Comparison of ENCODE assay signal across 8 cellular contexts in genomic region chr6:98833101-98834059, GRCh38. TPM values are rescaled to one million over a fixed set of nuclear protein-coding genes. Genes with fewer than 3 reads are reported as not detected.
DNase-seq lines count a peak whose midpoint lies in the region; ATAC-seq and TF ChIP-seq lines count a peak whose summit lies in the region.

No MANE protein-coding gene starts in this region.

- peak; percentile 18 for ATAC-seq in activated B cell treated with CpG ODN at 0.5 μM for 24 hours (ENCODE audit: low read depth)
- ATAC-seq in HG02840 (IDR thresholded peaks at IDR 0.05; ENCODE audit: low FRiP score, unreplicated experiment), result no peak

- peaks cover 37% of the 10 kb centered on the region for H3K4me1 Mint-ChIP-seq in activated CD4-positive, alpha-beta T cell treated with anti-CD3 and anti-CD28 coated beads, Interleukin-2, amount 10 ng/mL, durations not matched to agents 7 days and 5 days
- H3K4me1 Mint-ChIP-seq in activated B cell treated with CpG ODN at 0.5 μM for 24 hours (peaks cover 54% of the 10 kb centered on the region), nephron (peaks cover 46% of the 10 kb centered on the region)

- peak overlapping the region; percentile 73 for H3K4me3 Mint-ChIP-seq in activated CD4-positive, alpha-beta T cell treated with anti-CD3 and anti-CD28 coated beads, Interleukin-2, amount 10 ng/mL, durations not matched to agents 7 days and 5 days
- H3K4me3 Mint-ChIP-seq in activated B cell treated with CpG ODN at 0.5 μM for 24 hours (peak overlapping the region; percentile 89), nephron (peak overlapping the region; percentile 84 to 91 (median 87))

- H3K27me3 ChIP-seq in MG63, result peaks cover 63% of the 10 kb centered on the region

- H3K27me3 Mint-ChIP-seq in activated CD4-positive, alpha-beta T cell treated with anti-CD3 and anti-CD28 coated beads, Interleukin-2, amount 10 ng/mL, durations not matched to agents 7 days and 5 days, result peaks cover 84% of the 10 kb centered on the region
- H3K27me3 Mint-ChIP-seq in activated B cell treated with CpG ODN at 0.5 μM for 24 hours, result peaks cover 68% of the 10 kb centered on the region
- peaks cover 95% of the 10 kb centered on the region for H3K27me3 Mint-ChIP-seq in nephron (ENCODE audit: low read depth)

- no peaks in the 10 kb centered on the region for H3K9me3 Mint-ChIP-seq in activated CD4-positive, alpha-beta T cell treated with anti-CD3 and anti-CD28 coated beads, Interleukin-2, amount 10 ng/mL, durations not matched to agents 7 days and 5 days
- H3K9me3 Mint-ChIP-seq in activated B cell treated with CpG ODN at 0.5 μM for 24 hours, result no peaks in the 10 kb centered on the region
- no peaks in the 10 kb centered on the region for H3K9me3 Mint-ChIP-seq in nephron

- H3K9me3 ChIP-seq in MG63, result no peaks in the 10 kb centered on the region

- intact Hi-C loops in activated B cell treated with CpG ODN at 0.5 μM for 24 hours (cut with micrococcal nuclease), result loop anchor here (1.0 to 10.0 kb wide), 7 partner anchors 12 to 1936 kb away; partner anchors contain the start of genes FBXL4, KLHL32, MMS22L and NDUFAF4

- H3K27ac Mint-ChIP-seq in activated CD4-positive, alpha-beta T cell treated with anti-CD3 and anti-CD28 coated beads, Interleukin-2, amount 10 ng/mL, durations not matched to agents 7 days and 5 days, result peak overlapping the region; percentile 63
- no peak overlapping the region for H3K27ac Mint-ChIP-seq in activated B cell treated with CpG ODN at 0.5 μM for 24 hours
- no peak overlapping the region for H3K27ac Mint-ChIP-seq in nephron

- TF ChIP-seq CTCF in activated B cell treated with CpG ODN at 0.5 μM for 24 hours (IDR thresholded peaks at IDR 0.05) (no peak), nephron (IDR thresholded peaks at IDR 0.05; ENCODE audit: unreplicated experiment in 3 of 3) (no peak)

- POLR2A ChIA-PET in activated CD4-positive, alpha-beta T cell treated with anti-CD3 and anti-CD28 coated beads, Interleukin-2, amount 10 ng/mL, durations not matched to agents 7 days and 5 days (lab: Charles Lee), result no interaction called here
- POLR2A ChIA-PET in activated B cell treated with CpG ODN at 0.5 μM for 24 hours (lab: Charles Lee), result interaction anchor here (1.1 kb wide), 1 partner anchor 1164 kb away, joined by 4 read pairs; no protein-coding TSS in a partner anchor

- peak overlapping the region; percentile 46 for H3K4me3 ChIP-seq in MG63

- H3K36me3 Mint-ChIP-seq in activated CD4-positive, alpha-beta T cell treated with anti-CD3 and anti-CD28 coated beads, Interleukin-2, amount 10 ng/mL, durations not matched to agents 7 days and 5 days (ENCODE audit: low read depth), result peaks cover 2% of the 10 kb centered on the region
- H3K36me3 Mint-ChIP-seq in activated B cell treated with CpG ODN at 0.5 μM for 24 hours (ENCODE audit: low read depth) (no peaks in the 10 kb centered on the region), nephron (ENCODE audit: low read depth) (no peaks in the 10 kb centered on the region)

- DNase-seq in activated CD4-positive, alpha-beta T cell treated with anti-CD3 and anti-CD28 coated beads, Interleukin-2, amount 10 ng/mL, durations not matched to agents 7 days and 5 days, result no peak
- DNase-seq in activated CD4-positive, alpha-beta T cell treated with anti-CD3 and anti-CD28 coated beads for 4 hours, result no peak
- peak; percentile 37 for DNase-seq in MG63
- no peak for DNase-seq in activated B cell treated with CpG ODN at 0.5 μM for 24 hours
- peak; percentile 33 for DNase-seq in fibroblast of peridontal ligament (ENCODE audit: extremely low read depth)
- DNase-seq in GF-D8 (lab: John Stamatoyannopoulos, UW), result no peak

- H3K36me3 ChIP-seq in MG63, result no peaks in the 10 kb centered on the region

- CTCF ChIA-PET in activated CD4-positive, alpha-beta T cell treated with anti-CD3 and anti-CD28 coated beads, Interleukin-2, amount 10 ng/mL, durations not matched to agents 7 days and 5 days (lab: Charles Lee), result interaction anchor here (0.6 to 1.4 kb wide), 3 partner anchors 12 to 650 kb away, joined by 3 read pairs; no protein-coding TSS in a partner anchor
- CTCF ChIA-PET in activated B cell treated with CpG ODN at 0.5 μM for 24 hours (lab: Charles Lee), result no interaction called here

RNA-seq across cellular contexts. Expression of gene POU3F2, which starts 1.0 kb away (rescaled TPM):
- not detected for total RNA-seq in activated CD4-positive, alpha-beta T cell treated with anti-CD3 and anti-CD28 coated beads, Interleukin-2, amount 10 ng/mL, durations not matched to agents 7 days and 5 days
- total RNA-seq in MG63 (2014; rRNA removed; shearing (Covaris generic); ENCODE audit: low replicate concordance), result 0.30 TPM in 1 of 2 replicates, not detected in the other
- total RNA-seq in activated B cell treated with CpG ODN at 0.5 μM for 24 hours, result not detected in 2 replicates

Comparison
In these comparisons a context has a peak if more than half of its experiments do, and no peak if none do; other contexts are left out.
1. DNase-seq: peak in MG63 (single experiment) and fibroblast of peridontal ligament (single experiment); none in activated CD4-positive, alpha-beta T cell treated with anti-CD3 and anti-CD28 coated beads, Interleukin-2, amount 10 ng/mL, durations not matched to agents 7 days and 5 days (single experiment), activated CD4-positive, alpha-beta T cell treated with anti-CD3 and anti-CD28 coated beads for 4 hours (0 of 2), activated B cell treated with CpG ODN at 0.5 μM for 24 hours (single experiment) and GF-D8 (single experiment).
2. Peak in every context shown above with its lines, with median percentiles within 50 percentile points of each other: H3K4me3 Mint-ChIP-seq.